ENCODE assay signal across 40 cellular contexts in the genomic region with DNA sequence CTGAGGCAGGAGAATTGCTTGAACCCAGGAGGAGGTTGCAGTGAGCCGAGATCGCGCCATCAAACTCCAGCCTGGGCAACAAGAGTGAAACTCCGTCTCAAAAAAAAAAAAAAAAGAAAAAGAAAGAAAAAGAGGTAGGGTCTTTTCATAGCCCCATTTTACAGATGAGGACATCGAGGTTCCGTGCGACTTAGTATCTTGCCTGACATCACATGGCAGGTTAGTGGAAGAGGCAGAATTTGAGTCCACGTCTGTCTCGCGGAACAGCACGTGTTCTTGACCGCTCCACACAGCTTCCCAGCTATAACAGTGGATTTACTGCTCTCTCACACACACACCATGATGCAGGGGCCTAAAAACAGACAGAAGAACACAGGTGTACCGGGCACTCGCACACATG. TPM values are rescaled to one million over a fixed set of nuclear protein-coding genes. Genes with fewer than 3 reads are reported as not detected.
"Had no signal": no experiment of that assay in that cellular context is flagged by ENCODE, and none has a peak within 500 bp of the region (broad histone marks: within the 10 kb centered on the region; RNA-seq: fewer than 3 reads in every experiment).

No MANE protein-coding gene starts in this region.

- H3K27me3 Mint-ChIP-seq: activated CD4-positive, alpha-beta memory T cell treated with anti-CD3 and anti-CD28 coated beads for 36 hours; activated CD4-positive, alpha-beta T cell treated with anti-CD3 and anti-CD28 coated beads, Interleukin-2, amount 10 ng/mL, durations not matched to agents 24 days and 14 days; activated CD8-positive, alpha-beta T cell treated with anti-CD3 and anti-CD28 coated beads for 36 hours; activated naive CD8-positive, alpha-beta T cell treated with anti-CD3 and anti-CD28 coated beads for 36 hours; activated T-helper 17 cell treated with anti-CD3 and anti-CD28 coated beads, Interleukin-2, amount 50 U/mL, for 72 hours; T-cell had no signal

- H3K9me3 Mint-ChIP-seq: activated B cell treated with CpG ODN at 0.5 μM for 24 hours; activated CD4-positive, alpha-beta memory T cell treated with anti-CD3 and anti-CD28 coated beads for 36 hours; activated CD4-positive, alpha-beta T cell treated with anti-CD3 and anti-CD28 coated beads, Interleukin-2, amount 10 ng/mL, durations not matched to agents 24 days and 14 days; activated CD8-positive, alpha-beta T cell treated with anti-CD3 and anti-CD28 coated beads for 36 hours; activated naive CD4-positive, alpha-beta T cell treated with anti-CD3 and anti-CD28 coated beads for 36 hours; activated naive CD4-positive, alpha-beta T cell treated with anti-CD3 and anti-CD28 coated beads, Interleukin-2, amount 50 U/mL, for 72 hours; activated naive CD8-positive, alpha-beta T cell treated with anti-CD3 and anti-CD28 coated beads for 36 hours; activated T-cell treated with anti-CD3 and anti-CD28 coated beads, Interleukin-2, amount 50 U/mL, for 4 hours; activated T-cell treated with anti-CD3 and anti-CD28 coated beads, Interleukin-2, amount 50 U/mL, for 72 hours; activated T-helper 1 cell treated with anti-CD3 and anti-CD28 coated beads, Interleukin-12 subunit alpha, Interleukin-12 subunit beta, Interleukin-2, Interleukin-4 antibody, amounts not matched to agents 30 ng/mL and 10 ng/mL and 1 ng/mL, durations not matched to agents 14 hours and 24 hours and 36 hours; activated T-helper 17 cell treated with anti-CD3 and anti-CD28 coated beads, Interleukin-2, amount 50 U/mL, for 72 hours; central memory CD8-positive, alpha-beta T cell; T-cell; T-helper 2 cell treated with Interferon-gamma antibody and Interleukin-4, amounts not matched to agents 5 μg/mL and 100 μg/mL, for 36 hours had no signal

- ATAC-seq: activated CD8-positive, alpha-beta T cell treated with anti-CD3 and anti-CD28 coated beads for 36 hours; activated naive CD4-positive, alpha-beta T cell treated with anti-CD3 and anti-CD28 coated beads, Interleukin-2, amount 50 U/mL, for 72 hours; activated T-cell treated with anti-CD3 and anti-CD28 coated beads, Interleukin-2, amount 50 U/mL, for 4 hours; activated T-helper 17 cell treated with anti-CD3 and anti-CD28 coated beads, Interleukin-2, amount 50 U/mL, for 72 hours; T-cell had no signal

- H3K27me3 ChIP-seq: adrenal gland, cardiac muscle cell had no signal

- H3K36me3 Mint-ChIP-seq: activated CD4-positive, alpha-beta memory T cell treated with anti-CD3 and anti-CD28 coated beads for 36 hours; activated naive CD4-positive, alpha-beta T cell treated with anti-CD3 and anti-CD28 coated beads, Interleukin-2, amount 50 U/mL, for 72 hours; activated naive CD8-positive, alpha-beta T cell treated with anti-CD3 and anti-CD28 coated beads for 36 hours; brain; T-cell had no signal

- DNase-seq: activated B cell treated with CpG ODN at 0.5 μM for 24 hours; activated CD4-positive, alpha-beta memory T cell treated with anti-CD3 and anti-CD28 coated beads for 36 hours; activated CD4-positive, alpha-beta T cell treated with anti-CD3 and anti-CD28 coated beads for 4 hours; activated CD4-positive, alpha-beta T cell treated with anti-CD3 and anti-CD28 coated beads, Interleukin-2, amount 10 ng/mL, durations not matched to agents 24 days and 14 days; activated CD4-positive, alpha-beta T cell treated with anti-CD3 and anti-CD28 coated beads, Interleukin-2, amount 50 U/mL, for 1 hour; activated CD4-positive, alpha-beta T cell treated with anti-CD3 and anti-CD28 coated beads, Interleukin-2, amount 50 U/mL, for 4 hours; activated CD4-positive, CD25-positive, alpha-beta regulatory T cell treated with anti-CD3 and anti-CD28 coated beads, Interleukin-2, amount 50 U/mL, for 72 hours; activated CD8-positive, alpha-beta memory T cell treated with anti-CD3 and anti-CD28 coated beads, Interleukin-2, amount 50 U/mL, for 4 hours; activated CD8-positive, alpha-beta T cell treated with anti-CD3 and anti-CD28 coated beads for 36 hours; activated effector memory CD4-positive, alpha-beta T cell treated with anti-CD3 and anti-CD28 coated beads, Interleukin-2, amount 50 U/mL, for 16 hours; activated gamma-delta T cell treated with Interleukin-2 at 50 U/mL for 16 hours; activated naive CD4-positive, alpha-beta T cell; activated naive CD4-positive, alpha-beta T cell treated with anti-CD3 and anti-CD28 coated beads for 36 hours; activated naive CD4-positive, alpha-beta T cell treated with anti-CD3 and anti-CD28 coated beads, Interleukin-2, amount 50 U/mL, for 16 hours; activated naive CD8-positive, alpha-beta T cell treated with anti-CD3 and anti-CD28 coated beads for 36 hours; activated T-cell treated with anti-CD3 and anti-CD28 coated beads for 4 hours; activated T-cell treated with anti-CD3 and anti-CD28 coated beads, Interleukin-2, amount 50 U/mL, for 1 hour; activated T-cell treated with anti-CD3 and anti-CD28 coated beads, Interleukin-2, amount 50 U/mL, for 4 hours; activated T-cell treated with anti-CD3 and anti-CD28 coated beads, Interleukin-2, amount 50 U/mL, for 72 hours; adrenal gland; amniotic stem cell; aorta; caudate nucleus; cerebellar nuclear complex; T-cell; T-helper 2 cell; T-helper 9 cell had no signal

- H3K27ac ChIP-seq: adrenal gland, cardiac muscle cell, VCaP had no signal

- H3K9me3 ChIP-seq: adrenal gland had no signal

- H3K36me3 ChIP-seq: adrenal gland, cardiac muscle cell had no signal

- H3K4me3 Mint-ChIP-seq: activated B cell treated with CpG ODN at 0.5 μM for 24 hours; activated CD4-positive, alpha-beta memory T cell treated with anti-CD3 and anti-CD28 coated beads for 36 hours; activated CD4-positive, alpha-beta T cell treated with anti-CD3 and anti-CD28 coated beads, Interleukin-2, amount 10 ng/mL, durations not matched to agents 24 days and 14 days; activated CD8-positive, alpha-beta T cell treated with anti-CD3 and anti-CD28 coated beads for 36 hours; activated naive CD4-positive, alpha-beta T cell treated with anti-CD3 and anti-CD28 coated beads for 36 hours; activated naive CD8-positive, alpha-beta T cell treated with anti-CD3 and anti-CD28 coated beads for 36 hours; activated T-cell treated with anti-CD3 and anti-CD28 coated beads, Interleukin-2, amount 50 U/mL, for 4 hours; activated T-cell treated with anti-CD3 and anti-CD28 coated beads, Interleukin-2, amount 50 U/mL, for 72 hours; activated T-helper 1 cell treated with anti-CD3 and anti-CD28 coated beads, Interleukin-12 subunit alpha, Interleukin-12 subunit beta, Interleukin-2, Interleukin-4 antibody, amounts not matched to agents 30 ng/mL and 10 ng/mL and 1 ng/mL, durations not matched to agents 14 hours and 24 hours and 36 hours; activated T-helper 17 cell treated with anti-CD3 and anti-CD28 coated beads, Interleukin-2, amount 50 U/mL, for 72 hours; brain; central memory CD8-positive, alpha-beta T cell; T-cell; T-helper 2 cell treated with Interferon-gamma antibody and Interleukin-4, amounts not matched to agents 5 μg/mL and 100 μg/mL, for 36 hours had no signal

- H3K4me1 Mint-ChIP-seq: activated B cell treated with CpG ODN at 0.5 μM for 24 hours; activated naive CD8-positive, alpha-beta T cell treated with anti-CD3 and anti-CD28 coated beads for 36 hours; activated T-helper 17 cell treated with anti-CD3 and anti-CD28 coated beads, Interleukin-2, amount 50 U/mL, for 72 hours; brain; central memory CD8-positive, alpha-beta T cell; T-cell had no signal

- FAIRE-seq: astrocyte, bronchial epithelial cell, TTC549 had no signal

- H3K4me3 ChIP-seq: adrenal gland, cardiac muscle cell had no signal

- H3K27ac Mint-ChIP-seq: activated B cell treated with CpG ODN at 0.5 μM for 24 hours; activated CD4-positive, alpha-beta memory T cell treated with anti-CD3 and anti-CD28 coated beads for 36 hours; activated CD4-positive, alpha-beta T cell treated with anti-CD3 and anti-CD28 coated beads, Interleukin-2, amount 10 ng/mL, durations not matched to agents 24 days and 14 days; activated CD8-positive, alpha-beta T cell treated with anti-CD3 and anti-CD28 coated beads for 36 hours; activated naive CD4-positive, alpha-beta T cell treated with anti-CD3 and anti-CD28 coated beads for 36 hours; activated naive CD4-positive, alpha-beta T cell treated with anti-CD3 and anti-CD28 coated beads, Interleukin-2, amount 50 U/mL, for 72 hours; activated naive CD8-positive, alpha-beta T cell treated with anti-CD3 and anti-CD28 coated beads for 36 hours; activated T-cell treated with anti-CD3 and anti-CD28 coated beads, Interleukin-2, amount 50 U/mL, for 72 hours; activated T-helper 1 cell treated with anti-CD3 and anti-CD28 coated beads, Interleukin-12 subunit alpha, Interleukin-12 subunit beta, Interleukin-2, Interleukin-4 antibody, amounts not matched to agents 30 ng/mL and 10 ng/mL and 1 ng/mL, durations not matched to agents 14 hours and 24 hours and 36 hours; activated T-helper 17 cell treated with anti-CD3 and anti-CD28 coated beads, Interleukin-2, amount 50 U/mL, for 72 hours; brain; T-cell; T-helper 2 cell treated with Interferon-gamma antibody and Interleukin-4, amounts not matched to agents 5 μg/mL and 100 μg/mL, for 36 hours had no signal

RNA-seq across cellular contexts. Expression of a gene that starts 1.1 kb away (rescaled TPM):
- total RNA-seq: activated CD4-positive, alpha-beta T cell treated with anti-CD3 and anti-CD28 coated beads, Interleukin-2, amount 10 ng/mL, durations not matched to agents 24 days and 14 days; activated CD8-positive, alpha-beta memory T cell treated with anti-CD3 and anti-CD28 coated beads for 36 hours; activated CD8-positive, alpha-beta T cell treated with anti-CD3 and anti-CD28 coated beads for 36 hours; activated naive CD4-positive, alpha-beta T cell treated with anti-CD3 and anti-CD28 coated beads for 36 hours; activated naive CD4-positive, alpha-beta T cell treated with anti-CD3 and anti-CD28 coated beads, Interleukin-2, amount 50 U/mL, for 72 hours; activated T-helper 17 cell treated with anti-CD3 and anti-CD28 coated beads, Interleukin-2, amount 50 U/mL, for 72 hours; astrocyte; bronchial epithelial cell; cardiac muscle cell had no signal

RNA-seq across cellular contexts. Expression of a gene that starts 17.2 kb away (rescaled TPM):
- total RNA-seq: activated B cell treated with CpG ODN at 0.5 μM for 24 hours; activated CD4-positive, alpha-beta memory T cell treated with anti-CD3 and anti-CD28 coated beads for 36 hours; activated CD4-positive, alpha-beta T cell treated with anti-CD3 and anti-CD28 coated beads, Interleukin-2, amount 10 ng/mL, durations not matched to agents 24 days and 14 days; activated CD8-positive, alpha-beta memory T cell treated with anti-CD3 and anti-CD28 coated beads for 36 hours; activated CD8-positive, alpha-beta T cell treated with anti-CD3 and anti-CD28 coated beads for 36 hours; activated naive CD4-positive, alpha-beta T cell treated with anti-CD3 and anti-CD28 coated beads for 36 hours; activated naive CD4-positive, alpha-beta T cell treated with anti-CD3 and anti-CD28 coated beads, Interleukin-2, amount 50 U/mL, for 72 hours; activated naive CD8-positive, alpha-beta T cell treated with anti-CD3 and anti-CD28 coated beads for 36 hours; activated T-cell treated with anti-CD3 and anti-CD28 coated beads, Interleukin-2, amount 50 U/mL, for 72 hours; activated T-helper 1 cell treated with anti-CD3 and anti-CD28 coated beads, Interleukin-12 subunit alpha, Interleukin-12 subunit beta, Interleukin-2, Interleukin-4 antibody, amounts not matched to agents 30 ng/mL and 10 ng/mL and 1 ng/mL, durations not matched to agents 14 hours and 24 hours and 36 hours; activated T-helper 17 cell treated with anti-CD3 and anti-CD28 coated beads, Interleukin-2, amount 50 U/mL, for 72 hours; astrocyte; bronchial epithelial cell; cardiac muscle cell; T-helper 1 cell treated with Interleukin-12 subunit alpha and Interleukin-12 subunit beta and Interleukin-4 antibody, amounts not matched to agents 30 ng/mL and 1 ng/mL, for 36 hours had no signal

RNA-seq across cellular contexts. Expression of a gene that starts 36.6 kb away (rescaled TPM):
- total RNA-seq: activated B cell treated with CpG ODN at 0.5 μM for 24 hours; activated CD4-positive, alpha-beta memory T cell treated with anti-CD3 and anti-CD28 coated beads for 36 hours; activated CD4-positive, alpha-beta T cell treated with anti-CD3 and anti-CD28 coated beads, Interleukin-2, amount 10 ng/mL, durations not matched to agents 24 days and 14 days; activated CD8-positive, alpha-beta memory T cell treated with anti-CD3 and anti-CD28 coated beads for 36 hours; activated CD8-positive, alpha-beta T cell treated with anti-CD3 and anti-CD28 coated beads for 36 hours; activated naive CD4-positive, alpha-beta T cell treated with anti-CD3 and anti-CD28 coated beads for 36 hours; activated naive CD4-positive, alpha-beta T cell treated with anti-CD3 and anti-CD28 coated beads, Interleukin-2, amount 50 U/mL, for 72 hours; activated naive CD8-positive, alpha-beta T cell treated with anti-CD3 and anti-CD28 coated beads for 36 hours; activated T-cell treated with anti-CD3 and anti-CD28 coated beads, Interleukin-2, amount 50 U/mL, for 72 hours; activated T-helper 1 cell treated with anti-CD3 and anti-CD28 coated beads, Interleukin-12 subunit alpha, Interleukin-12 subunit beta, Interleukin-2, Interleukin-4 antibody, amounts not matched to agents 30 ng/mL and 10 ng/mL and 1 ng/mL, durations not matched to agents 14 hours and 24 hours and 36 hours; activated T-helper 17 cell treated with anti-CD3 and anti-CD28 coated beads, Interleukin-2, amount 50 U/mL, for 72 hours; astrocyte; bronchial epithelial cell; cardiac muscle cell; T-helper 1 cell treated with Interleukin-12 subunit alpha and Interleukin-12 subunit beta and Interleukin-4 antibody, amounts not matched to agents 30 ng/mL and 1 ng/mL, for 36 hours had no signal
